Comparison of ENCODE assay signal across 20 cellular contexts in genomic region chr9:75844321-75844720, GRCh38. TPM values are rescaled to one million over a fixed set of nuclear protein-coding genes. Genes with fewer than 3 reads are reported as not detected.
A peak's percentile ranks its signal among the peaks of the same experiment; 100 is the strongest.
DNase-seq lines count a peak whose midpoint lies in the region; ATAC-seq, FAIRE-seq and TF ChIP-seq lines count a peak whose summit lies in the region.
"Had no signal": no experiment of that assay in that cellular context is flagged by ENCODE, and none has a peak within 500 bp of the region (broad histone marks: within the 10 kb centered on the region; RNA-seq: fewer than 3 reads in every experiment).

No MANE protein-coding gene starts in this region.

- H3K4me3 ChIP-seq in mesendoderm (ENCODE audit: low read length) (no peak overlapping the region), small intestine (ENCODE audit: low read depth in 1 of 2, low read length in 2 of 2) (no peak overlapping the region)
- H3K4me3 ChIP-seq: A549 had no signal

- H2AK5ac ChIP-seq in mesendoderm (ENCODE audit: low read length): no peak overlapping the region

- peaks cover 3% of the 10 kb centered on the region for H3K9me3 Mint-ChIP-seq in chondrocyte (ENCODE audit: low read depth)
- H3K9me3 Mint-ChIP-seq: CD4-positive, alpha-beta T cell; H9 had no signal

- no peak overlapping the region for H3K4me3 Mint-ChIP-seq in chondrocyte (ENCODE audit: unreplicated experiment)
- H3K4me3 Mint-ChIP-seq: CD4-positive, alpha-beta T cell; H9 had no signal

- H3K27me3 ChIP-seq in mesendoderm (ENCODE audit: insufficient read depth, low read length, poor library complexity): no peaks in the 10 kb centered on the region
- no peaks in the 10 kb centered on the region for H3K27me3 ChIP-seq in small intestine (ENCODE audit: control insufficient read depth in 2 of 2, insufficient read depth in 2 of 2, low read length in 2 of 2)

- no peaks in the 10 kb centered on the region for H3K36me3 Mint-ChIP-seq in chondrocyte (ENCODE audit: low read depth)

- no peak overlapping the region for H3K27ac ChIP-seq in mesendoderm (ENCODE audit: low read depth, low read length)
- H3K27ac ChIP-seq in small intestine (ENCODE audit: low read depth in 1 of 2, low read length in 1 of 2): no peak overlapping the region
- H3K27ac ChIP-seq: 22Rv1, A549, C4-2B had no signal

- FAIRE-seq in small intestine (lab: Jason Lieb, UNC): no peak
- FAIRE-seq: A549, HTR-8/SVneo had no signal

- no peak overlapping the region for H4K5ac ChIP-seq in mesendoderm (ENCODE audit: low read length)

- H3K56ac ChIP-seq in mesendoderm (ENCODE audit: low read length): no peak overlapping the region

- DNase-seq in NCI-H82 (lab: John Stamatoyannopoulos, UW): peak; percentile 59
- DNase-seq in NCI-H82 treated with DMSO at 0.1 percent for 48 hours (lab: John Stamatoyannopoulos, UW; ENCODE audit: unreplicated experiment): no peak
- peak; percentile 83 for DNase-seq in mesendoderm
- DNase-seq in small intestine: no peak
- DNase-seq in chondrocyte (ENCODE audit: low spot score): no peak
- no peak for DNase-seq in activated T-cell treated with anti-CD3 and anti-CD28 coated beads, Interleukin-2, amount 50 U/mL, for 48 hours
- DNase-seq in GM10266 (ENCODE audit: extremely low spot score): no peak
- DNase-seq: AML-193; CD4-positive, alpha-beta T cell; DMS153; DMS79; GDM1; GOT3; H9; IMR-90 had no signal

- H3K4me1 Mint-ChIP-seq in chondrocyte (ENCODE audit: low read depth): no peaks in the 10 kb centered on the region

- H4K8ac ChIP-seq in mesendoderm (ENCODE audit: low read depth, low read length): no peak overlapping the region

- no peak overlapping the region for H3K4ac ChIP-seq in mesendoderm (ENCODE audit: low read depth, low read length)

- H3K9ac ChIP-seq in mesendoderm (ENCODE audit: low read length): no peak overlapping the region

- H3K18ac ChIP-seq in mesendoderm (ENCODE audit: low read length): no peak overlapping the region

- H3K27me3 Mint-ChIP-seq in chondrocyte (ENCODE audit: low read depth): peaks cover 2% of the 10 kb centered on the region

- no CpG with 5 or more reads among the region's 2 CpGs for WGBS in mesendoderm (ENCODE audit: extremely low coverage, insufficient coverage, low lambda C conversion rate)
- WGBS in small intestine, 3 donors: 76 to 85% (median 77%) methylated on average over 2 of the region's 2 CpGs

- no peaks in the 10 kb centered on the region for H3K9me3 ChIP-seq in small intestine (ENCODE audit: control insufficient read depth, low read depth)
- H3K9me3 ChIP-seq: A549 had no signal

- no peak overlapping the region for H2BK5ac ChIP-seq in mesendoderm (ENCODE audit: low read length)

- H3K79me1 ChIP-seq in mesendoderm (ENCODE audit: low read length): no peaks in the 10 kb centered on the region

- no peak overlapping the region for H2BK120ac ChIP-seq in mesendoderm (ENCODE audit: low read depth, low read length)

- no peaks in the 10 kb centered on the region for H3K4me1 ChIP-seq in mesendoderm (ENCODE audit: control insufficient read depth, low read depth, low read length)
- H3K4me1 ChIP-seq in small intestine (ENCODE audit: control insufficient read depth in 2 of 2, insufficient read depth in 1 of 2, low read depth in 1 of 2, low read length in 1 of 2): no peaks in the 10 kb centered on the region
- H3K4me1 ChIP-seq: A549 had no signal

- H3K4me2 ChIP-seq in mesendoderm (ENCODE audit: low read length): no peak overlapping the region
- H3K4me2 ChIP-seq: A549 had no signal

- H3K23ac ChIP-seq in mesendoderm (ENCODE audit: low read length): no peak overlapping the region

- no peaks in the 10 kb centered on the region for H3K79me2 ChIP-seq in mesendoderm (ENCODE audit: control insufficient read depth, insufficient read depth, low read length)

- H3K27ac Mint-ChIP-seq in chondrocyte (ENCODE audit: unreplicated experiment): no peak overlapping the region
- H3K27ac Mint-ChIP-seq: CD4-positive, alpha-beta T cell; H9 had no signal

- TF ChIP-seq CTCF in chondrocyte (IDR thresholded peaks at IDR 0.05) (no peak), GM10266 (IDR thresholded peaks at IDR 0.05; ENCODE audit: control insufficient read depth, insufficient read depth, low read depth, missing control alignments) (no peak)

- ATAC-seq in esophagus mucosa: peak; percentile 54
- ATAC-seq: A549 had no signal

- no peaks in the 10 kb centered on the region for H3K36me3 ChIP-seq in mesendoderm (ENCODE audit: control insufficient read depth, insufficient read depth, low read length)
- H3K36me3 ChIP-seq in small intestine (ENCODE audit: control insufficient read depth in 2 of 2, insufficient read depth in 2 of 2, low read length in 2 of 2): no peaks in the 10 kb centered on the region

- H2BK15ac ChIP-seq in mesendoderm (replicated peaks; ENCODE audit: low read depth): no peak overlapping the region

RNA-seq across cellular contexts. Expression of gene PCSK5, which starts 46.2 kb away (rescaled TPM):
- 13.6 TPM for total RNA-seq in esophagus mucosa
- polyA plus RNA-seq in mesendoderm (2013, experiment 1 of 2): 3.3 TPM
- 3.6 TPM for polyA plus RNA-seq in mesendoderm (2013, experiment 2 of 2)
- 10 to 100 TPM; 10.3 to 18.9 (median 14.3) TPM for polyA plus RNA-seq in small intestine
- 8.3 to 75.9 TPM (median 8.9 TPM) in 3 replicates for total RNA-seq in chondrocyte

Comparison
In these comparisons a context has a peak if more than half of its experiments do, and no peak if none do; other contexts are left out.
1. DNase-seq: peak in NCI-H82 (single experiment) and mesendoderm (single experiment); none in NCI-H82 treated with DMSO at 0.1 percent for 48 hours (single experiment), small intestine (single experiment), chondrocyte (single experiment), activated T-cell treated with anti-CD3 and anti-CD28 coated beads, Interleukin-2, amount 50 U/mL, for 48 hours (0 of 2) and GM10266 (single experiment).